In genomic region chr13:110519046-110519445, GRCh38 we compare ENCODE assay signal across 17 cellular contexts.
"Had no signal": no experiment of that assay in that cellular context is flagged by ENCODE, and none has a peak within 500 bp of the region (broad histone marks: within the 10 kb centered on the region; RNA-seq: fewer than 3 reads in every experiment).

No MANE protein-coding gene starts in this region.

- H3K27me3 Mint-ChIP-seq: naive thymus-derived CD4-positive, alpha-beta T cell had no signal

- H3K4me3 Mint-ChIP-seq: immature natural killer cell; naive thymus-derived CD4-positive, alpha-beta T cell; nephron progenitor cell had no signal

- H3K27ac Mint-ChIP-seq: immature natural killer cell; naive thymus-derived CD4-positive, alpha-beta T cell; nephron progenitor cell had no signal

- DNase-seq: cerebellar nuclear complex; dorsolateral prefrontal cortex; effector memory CD4-positive, alpha-beta T cell; gastrocnemius medialis; immature natural killer cell; naive thymus-derived CD4-positive, alpha-beta T cell; nephron progenitor cell; ovary; stimulated activated CD4-positive, alpha-beta T cell treated with anti-CD3 and anti-CD28 coated beads, Interleukin-12 subunit alpha, Interleukin-12 subunit beta, amount 100 ng/mL, for 4 hours; stimulated activated naive CD4-positive, alpha-beta T cell; substantia nigra; trophoblast cell had no signal

- H3K9me3 ChIP-seq: esophagus muscularis mucosa, gastrocnemius medialis, ovary, right atrium auricular region, stomach, thoracic aorta had no signal

- H3K36me3 Mint-ChIP-seq: immature natural killer cell had no signal

- H3K27me3 ChIP-seq: dorsolateral prefrontal cortex, esophagus muscularis mucosa, gastrocnemius medialis, ovary, right atrium auricular region, stomach had no signal

- H3K36me3 ChIP-seq: gastrocnemius medialis, ovary had no signal

- H3K27ac ChIP-seq: epithelial cell of prostate, ovary had no signal

- H3K9me3 Mint-ChIP-seq: immature natural killer cell, nephron progenitor cell had no signal

- H3K4me3 ChIP-seq: dorsolateral prefrontal cortex, esophagus muscularis mucosa, gastrocnemius medialis, ovary, right atrium auricular region, stomach, thoracic aorta had no signal
